Comparison of ENCODE assay signal across 8 cellular contexts in the genomic region with DNA sequence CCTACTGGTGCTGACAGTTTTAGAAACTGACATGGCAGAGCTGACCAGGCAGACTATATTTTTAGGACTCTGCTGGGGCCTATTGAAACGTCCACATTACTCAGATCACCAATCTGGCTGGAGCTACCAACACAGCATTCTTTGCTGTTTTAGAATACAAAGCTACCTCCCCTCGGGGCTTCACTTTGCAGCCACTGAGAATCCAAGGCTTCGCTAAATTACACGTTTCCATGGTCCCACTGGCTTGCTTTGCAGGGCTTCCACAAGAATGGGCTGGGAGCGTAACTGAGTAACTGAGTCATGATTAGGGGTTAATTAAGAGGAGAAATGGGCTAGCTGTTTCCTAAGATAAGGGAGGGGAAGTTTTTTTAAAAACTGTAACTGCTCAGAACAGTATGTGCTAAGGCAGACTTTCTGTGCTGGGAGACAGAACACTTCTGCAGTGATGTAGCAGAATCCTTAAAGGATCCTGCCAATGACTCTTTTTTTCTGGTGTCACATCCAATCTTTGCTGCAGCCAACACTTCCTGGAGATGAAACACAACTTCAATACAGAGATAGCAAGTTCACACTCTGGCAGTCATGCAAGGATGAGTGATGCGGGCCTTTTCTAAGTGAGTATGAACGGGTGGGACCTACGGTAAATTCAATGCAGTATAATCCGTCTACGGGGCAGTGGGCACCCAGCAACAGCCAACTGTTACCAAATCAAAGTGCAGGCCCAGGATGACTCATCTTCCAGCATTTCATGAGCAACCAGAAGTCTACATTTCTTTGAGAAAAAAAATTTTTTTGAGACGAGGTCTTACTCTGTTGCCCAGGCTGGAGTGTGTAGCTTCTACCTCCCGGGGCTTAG. TPM values are rescaled to one million over a fixed set of nuclear protein-coding genes. Genes with fewer than 3 reads are reported as not detected.
DNase-seq lines count a peak whose midpoint lies in the region; ATAC-seq, FAIRE-seq and TF ChIP-seq lines count a peak whose summit lies in the region.

No MANE protein-coding gene starts in this region.

- H3K36me3 Mint-ChIP-seq in activated T-cell treated with anti-CD3 and anti-CD28 coated beads, Interleukin-2, amount 50 U/mL, for 4 hours (ENCODE audit: insufficient read depth) = peaks cover 23% of the 10 kb centered on the region
- H3K36me3 Mint-ChIP-seq in astrocyte (ENCODE audit: low read depth, unreplicated experiment) (peaks cover 14% of the 10 kb centered on the region), immature natural killer cell (peaks cover 12 to 34% (median 33%) of the 10 kb centered on the region in 3 donors)

- H3K36me3 ChIP-seq in astrocyte (ENCODE audit: insufficient read depth, low read length) = no peaks in the 10 kb centered on the region
- H3K36me3 ChIP-seq in left lung = peaks cover 0 to 4% of the 10 kb centered on the region in 2 donors

- H3K9me3 Mint-ChIP-seq in activated T-cell treated with anti-CD3 and anti-CD28 coated beads, Interleukin-2, amount 50 U/mL, for 4 hours = no peaks in the 10 kb centered on the region
- H3K9me3 Mint-ChIP-seq in astrocyte (ENCODE audit: unreplicated experiment) (no peaks in the 10 kb centered on the region), immature natural killer cell (no peaks in the 10 kb centered on the region)

- TF ChIP-seq CTCF in astrocyte (IDR thresholded peaks at IDR 0.05; ENCODE audit: insufficient read depth, low read depth, low read length) (no peak), left lung (IDR thresholded peaks at IDR 0.05) (no peak)

- no peak for DNase-seq in activated T-cell treated with anti-CD3 and anti-CD28 coated beads, Interleukin-2, amount 50 U/mL, for 4 hours
- no peak for DNase-seq in activated T-cell treated with anti-CD3 and anti-CD28 coated beads, Interleukin-2, amount 50 U/mL, for 1 hour
- DNase-seq in astrocyte (ENCODE audit: low read depth) (peak; percentile 96), left lung (no peak), urothelium cell line (ENCODE audit: low spot score) (peak; percentile 44), immature natural killer cell (no peak)

- H3K79me2 ChIP-seq in astrocyte (ENCODE audit: insufficient read depth, low read length) = no peaks in the 10 kb centered on the region

- H3K27ac ChIP-seq in astrocyte (ENCODE audit: low read depth, low read length) = peak overlapping the region; percentile 63
- peak overlapping the region; percentile 20 to 59 for H3K27ac ChIP-seq in left lung

- H2AFZ ChIP-seq in astrocyte (ENCODE audit: low read depth, low read length) = no peak overlapping the region

- no peaks in the 10 kb centered on the region for H4K20me1 ChIP-seq in astrocyte (ENCODE audit: insufficient read depth, low read length)

- no peaks in the 10 kb centered on the region for H3K27me3 ChIP-seq in astrocyte (ENCODE audit: insufficient read depth, low read length)
- no peaks in the 10 kb centered on the region for H3K27me3 ChIP-seq in left lung

- peaks cover 5% of the 10 kb centered on the region for H3K4me1 Mint-ChIP-seq in activated T-cell treated with anti-CD3 and anti-CD28 coated beads, Interleukin-2, amount 50 U/mL, for 4 hours (ENCODE audit: low read depth)
- H3K4me1 Mint-ChIP-seq in astrocyte (ENCODE audit: low read depth, unreplicated experiment) (peaks cover 22% of the 10 kb centered on the region), immature natural killer cell (no peaks in the 10 kb centered on the region)

- H3K9me3 ChIP-seq in astrocyte (ENCODE audit: insufficient read depth, low read depth, low read length) = no peaks in the 10 kb centered on the region
- no peaks in the 10 kb centered on the region for H3K9me3 ChIP-seq in left lung

- H3K27me3 Mint-ChIP-seq in activated T-cell treated with anti-CD3 and anti-CD28 coated beads, Interleukin-2, amount 50 U/mL, for 4 hours (ENCODE audit: low read depth) = no peaks in the 10 kb centered on the region
- H3K27me3 Mint-ChIP-seq in astrocyte (ENCODE audit: low read depth, unreplicated experiment) = no peaks in the 10 kb centered on the region
- peaks cover 0 to 1% (median 0%) of the 10 kb centered on the region in 3 donors for H3K27me3 Mint-ChIP-seq in immature natural killer cell (ENCODE audit: low read depth in 3 of 3)

- H3K4me1 ChIP-seq in astrocyte (ENCODE audit: insufficient read depth, low read length) = peaks cover 15% of the 10 kb centered on the region
- no peaks in the 10 kb centered on the region for H3K4me1 ChIP-seq in left lung

- H3K4me2 ChIP-seq in astrocyte (ENCODE audit: low read length) = peak overlapping the region; percentile 37

- H3K9ac ChIP-seq in astrocyte (ENCODE audit: low read length) = peak overlapping the region; percentile 29

- H3K27ac Mint-ChIP-seq in astrocyte (ENCODE audit: unreplicated experiment) = peak overlapping the region; percentile 86
- H3K27ac Mint-ChIP-seq in immature natural killer cell = peak overlapping the region in 1 of 6 donors; percentile 5

- intact Hi-C loops in left lung (cut with DNase I) = no loop called here

- FAIRE-seq in astrocyte (lab: Jason Lieb, UNC) (peak; percentile 26), urothelium cell line (lab: Jason Lieb, UNC) (no peak)

- ATAC-seq in activated T-cell treated with anti-CD3 and anti-CD28 coated beads, Interleukin-2, amount 50 U/mL, for 4 hours = peak; percentile 28 to 37
- peak; percentile 76 for ATAC-seq in left lung
- ATAC-seq in HG02763 (IDR thresholded peaks at IDR 0.05; ENCODE audit: unreplicated experiment) = no peak
- no peak for ATAC-seq in GM18909 (IDR thresholded peaks at IDR 0.05; ENCODE audit: poor library complexity, unreplicated experiment)

- H3K4me3 ChIP-seq in astrocyte (ENCODE audit: insufficient read depth, low read depth, low read length) = no peak overlapping the region
- no peak overlapping the region for H3K4me3 ChIP-seq in left lung

- no peak overlapping the region for H3K4me3 Mint-ChIP-seq in activated T-cell treated with anti-CD3 and anti-CD28 coated beads, Interleukin-2, amount 50 U/mL, for 4 hours
- H3K4me3 Mint-ChIP-seq in astrocyte (ENCODE audit: unreplicated experiment) = no peak overlapping the region
- no peak overlapping the region for H3K4me3 Mint-ChIP-seq in immature natural killer cell

RNA-seq across cellular contexts. Expression of gene NDUFS5, which starts 21.5 kb away (rescaled TPM):
- 100 to 1,000 TPM; 161 to 226 (median 205) TPM for total RNA-seq in activated T-cell treated with anti-CD3 and anti-CD28 coated beads, Interleukin-2, amount 50 U/mL, for 4 hours
- total RNA-seq in astrocyte (313 and 360 TPM in 2 replicates), left lung (100 to 1,000 TPM; 104 to 166 TPM)
- polyA plus RNA-seq in immature natural killer cell = 100 to 1,000 TPM; 390 to 517 (median 431) TPM

RNA-seq across cellular contexts. Expression of gene AKIRIN1, which starts 56.5 kb away (rescaled TPM):
- 100 to 1,000 TPM in 1 of 3 donors, 10 to 100 TPM in 2; 89.5 to 108 (median 97.3) TPM for total RNA-seq in activated T-cell treated with anti-CD3 and anti-CD28 coated beads, Interleukin-2, amount 50 U/mL, for 4 hours
- total RNA-seq in astrocyte = 152 and 156 TPM in 2 replicates
- total RNA-seq in left lung = 10 to 100 TPM; 43.4 to 47.5 TPM
- polyA plus RNA-seq in immature natural killer cell = 10 to 100 TPM; 69.5 to 89.2 (median 74.8) TPM

Comparison
In these comparisons a context has a peak if more than half of its experiments do, and no peak if none do; other contexts are left out.
1. ATAC-seq: peak in activated T-cell treated with anti-CD3 and anti-CD28 coated beads, Interleukin-2, amount 50 U/mL, for 4 hours (2 of 2) and left lung (single experiment); none in HG02763 (single experiment) and GM18909 (single experiment).
2. DNase-seq: peak in astrocyte (single experiment) and urothelium cell line (single experiment); none in activated T-cell treated with anti-CD3 and anti-CD28 coated beads, Interleukin-2, amount 50 U/mL, for 4 hours (single experiment), activated T-cell treated with anti-CD3 and anti-CD28 coated beads, Interleukin-2, amount 50 U/mL, for 1 hour (single experiment), left lung (0 of 2) and immature natural killer cell (0 of 3).